Comparison of ENCODE assay signal across 8 cellular contexts in the genomic region with DNA sequence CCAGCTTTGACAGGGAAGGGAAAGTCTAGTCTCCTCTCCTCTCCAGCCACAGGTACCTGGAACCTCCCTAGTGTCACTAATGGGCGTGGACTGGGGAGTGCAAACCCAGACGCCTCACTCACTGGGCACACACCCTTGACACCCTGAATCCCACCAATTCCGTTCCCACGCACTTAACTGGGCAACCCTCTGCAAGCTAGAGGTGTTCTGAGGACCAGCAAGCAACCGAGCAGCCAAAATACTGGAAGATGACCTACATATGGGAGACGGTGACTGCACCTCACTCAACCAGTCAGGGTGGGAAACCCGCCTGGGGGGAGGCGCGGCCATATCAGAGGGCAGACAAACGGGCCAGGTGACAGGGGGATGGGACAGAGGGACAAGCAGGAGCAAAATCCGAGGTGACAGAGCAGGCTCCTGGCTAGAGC. TPM values are rescaled to one million over a fixed set of nuclear protein-coding genes. Genes with fewer than 3 reads are reported as not detected.
DNase-seq lines count a peak whose midpoint lies in the region; ATAC-seq, FAIRE-seq and TF ChIP-seq lines count a peak whose summit lies in the region.

No MANE protein-coding gene starts in this region.

- WGBS in esophagus squamous epithelium, 2 donors, result 0 to 2% methylated on average over 1 to 6 of the region's 11 CpGs
- WGBS in sigmoid colon, 2 donors, result 1 to 6% methylated on average over 11 of the region's 11 CpGs

- TF ChIP-seq POLR2A in GM12892 (IDR thresholded peaks at IDR 0.05; ENCODE audit: low read depth, low read length) (no peak), esophagus squamous epithelium (IDR thresholded peaks at IDR 0.05) (no peak), sigmoid colon (IDR thresholded peaks at IDR 0.05) (no peak)

- peaks cover 29% of the 10 kb centered on the region for H3K36me3 Mint-ChIP-seq in activated CD4-positive, alpha-beta T cell treated with anti-CD3 and anti-CD28 coated beads, Interleukin-2, amount 10 ng/mL, durations not matched to agents 7 days and 5 days (ENCODE audit: low read depth)

- no peak for DNase-seq in GM12892 (ENCODE audit: insufficient read length)
- no peak for DNase-seq in activated CD4-positive, alpha-beta T cell treated with anti-CD3 and anti-CD28 coated beads, Interleukin-2, amount 10 ng/mL, durations not matched to agents 7 days and 5 days
- no peak for DNase-seq in esophagus squamous epithelium (lab: John Stamatoyannopoulos, UW)
- no peak for DNase-seq in sigmoid colon
- DNase-seq in dedifferentiated amniotic fluid mesenchymal stem cell (ENCODE audit: extremely low spot score), result no peak
- no peak for DNase-seq in activated effector memory CD4-positive, alpha-beta T cell treated with anti-CD3 and anti-CD28 coated beads, Interleukin-2, amount 50 U/mL, for 16 hours

- H3K4me3 Mint-ChIP-seq in activated CD4-positive, alpha-beta T cell treated with anti-CD3 and anti-CD28 coated beads, Interleukin-2, amount 10 ng/mL, durations not matched to agents 7 days and 5 days, result peak overlapping the region; percentile 94

- TF ChIP-seq EP300 in sigmoid colon (IDR thresholded peaks at IDR 0.05), result no peak

- peaks cover 0 to 16% (median 6%) of the 10 kb centered on the region in 3 donors for H3K36me3 ChIP-seq in esophagus squamous epithelium
- peaks cover 0 to 6% (median 0%) of the 10 kb centered on the region in 4 donors for H3K36me3 ChIP-seq in sigmoid colon

- no peaks in the 10 kb centered on the region for H3K9me3 Mint-ChIP-seq in activated CD4-positive, alpha-beta T cell treated with anti-CD3 and anti-CD28 coated beads, Interleukin-2, amount 10 ng/mL, durations not matched to agents 7 days and 5 days

- H3K27me3 ChIP-seq in esophagus squamous epithelium (no peaks in the 10 kb centered on the region), sigmoid colon (no peaks in the 10 kb centered on the region)

- H3K4me1 ChIP-seq in esophagus squamous epithelium (peaks cover 38 to 55% (median 44%) of the 10 kb centered on the region in 3 donors), sigmoid colon (peaks cover 0 to 47% (median 41%) of the 10 kb centered on the region in 4 donors)

- CTCF ChIA-PET in activated CD4-positive, alpha-beta T cell treated with anti-CD3 and anti-CD28 coated beads, Interleukin-2, amount 10 ng/mL, durations not matched to agents 7 days and 5 days (lab: Charles Lee), result interaction anchor here (0.8 to 1.9 kb wide), 3 partner anchors 13 to 49 kb away, joined by 3 to 5 read pairs (median 4); no protein-coding TSS in a partner anchor

- H3K4me3 ChIP-seq in esophagus squamous epithelium, result peak overlapping the region; percentile 72 to 98 (median 96)
- peak overlapping the region; percentile 65 to 93 (median 86) for H3K4me3 ChIP-seq in sigmoid colon

- no peaks in the 10 kb centered on the region for H3K27me3 Mint-ChIP-seq in activated CD4-positive, alpha-beta T cell treated with anti-CD3 and anti-CD28 coated beads, Interleukin-2, amount 10 ng/mL, durations not matched to agents 7 days and 5 days

- intact Hi-C loops in esophagus squamous epithelium (cut with DNase I), result no loop called here
- intact Hi-C loops in sigmoid colon (cut with DNase I), result no loop called here

- TF ChIP-seq CTCF in esophagus squamous epithelium (IDR thresholded peaks at IDR 0.05) (no peak), sigmoid colon (IDR thresholded peaks at IDR 0.05) (no peak)

- H3K27ac Mint-ChIP-seq in activated CD4-positive, alpha-beta T cell treated with anti-CD3 and anti-CD28 coated beads, Interleukin-2, amount 10 ng/mL, durations not matched to agents 7 days and 5 days, result peak overlapping the region; percentile 93

- no peaks in the 10 kb centered on the region for H3K9me3 ChIP-seq in esophagus squamous epithelium
- H3K9me3 ChIP-seq in sigmoid colon, result no peaks in the 10 kb centered on the region

- H3K27ac ChIP-seq in esophagus squamous epithelium, result peak overlapping the region; percentile 94 to 96 (median 96)
- peak overlapping the region; percentile 79 to 84 (median 82) for H3K27ac ChIP-seq in sigmoid colon

- POLR2A ChIA-PET in activated CD4-positive, alpha-beta T cell treated with anti-CD3 and anti-CD28 coated beads, Interleukin-2, amount 10 ng/mL, durations not matched to agents 7 days and 5 days (lab: Charles Lee), result no interaction called here

- peaks cover 40% of the 10 kb centered on the region for H3K4me1 Mint-ChIP-seq in activated CD4-positive, alpha-beta T cell treated with anti-CD3 and anti-CD28 coated beads, Interleukin-2, amount 10 ng/mL, durations not matched to agents 7 days and 5 days

- FAIRE-seq in GM12892 (lab: Jason Lieb, UNC), result peak; percentile 90

- ATAC-seq in HG02973 (IDR thresholded peaks at IDR 0.05; ENCODE audit: unreplicated experiment) (no peak), HG02763 (IDR thresholded peaks at IDR 0.05; ENCODE audit: unreplicated experiment) (no peak)

RNA-seq across cellular contexts. Expression of gene ABHD17A, which starts 1.0 kb away (rescaled TPM):
- 5.0 TPM for polyA plus RNA-seq in GM12892 (2012; ENCODE audit: missing spikeins)
- total RNA-seq in activated CD4-positive, alpha-beta T cell treated with anti-CD3 and anti-CD28 coated beads, Interleukin-2, amount 10 ng/mL, durations not matched to agents 7 days and 5 days, result 100 to 1,000 TPM; 180 TPM
- total RNA-seq in esophagus squamous epithelium, result 10 to 100 TPM; 78.4 to 91.7 (median 82.9) TPM
- 10 to 100 TPM; 86.6 to 97.1 (median 92.7) TPM for total RNA-seq in sigmoid colon
- polyA plus RNA-seq in sigmoid colon, result 10 to 100 TPM; 60.7 to 76.3 (median 69.4) TPM

RNA-seq across cellular contexts. Expression of gene ADAT3, which starts 20.9 kb away (rescaled TPM):
- polyA plus RNA-seq in GM12892 (2012; ENCODE audit: missing spikeins), result not detected
- total RNA-seq in activated CD4-positive, alpha-beta T cell treated with anti-CD3 and anti-CD28 coated beads, Interleukin-2, amount 10 ng/mL, durations not matched to agents 7 days and 5 days, result 10 to 100 TPM; 10.6 to 13.3 TPM
- total RNA-seq in esophagus squamous epithelium, result 10 to 100 TPM in 2 of 4 donors, 1 to 10 TPM in 2; 4.7 to 20.4 (median 11.1) TPM
- total RNA-seq in sigmoid colon, result 1 to 10 TPM in 2 of 4 donors, under 1 TPM in 2; 0.33 to 6.2 (median 1.5) TPM
- 10 to 100 TPM in 2 of 3 donors, 1 to 10 TPM in 1; 6.6 to 17.4 (median 13.2) TPM for polyA plus RNA-seq in sigmoid colon

RNA-seq across cellular contexts. Expression of gene SCAMP4, which starts 20.9 kb away (rescaled TPM):
- 7.2 TPM for polyA plus RNA-seq in GM12892 (2012; ENCODE audit: missing spikeins)
- total RNA-seq in activated CD4-positive, alpha-beta T cell treated with anti-CD3 and anti-CD28 coated beads, Interleukin-2, amount 10 ng/mL, durations not matched to agents 7 days and 5 days, result 10 to 100 TPM; 27.5 to 37.9 TPM
- total RNA-seq in esophagus squamous epithelium, result 100 to 1,000 TPM in 1 of 4 donors, 10 to 100 TPM in 3; 49.8 to 144 (median 83.9) TPM
- 10 to 100 TPM; 25.8 to 47.0 (median 31.0) TPM for total RNA-seq in sigmoid colon
- polyA plus RNA-seq in sigmoid colon, result 10 to 100 TPM; 14.4 to 55.4 (median 16.6) TPM

RNA-seq across cellular contexts. Expression of gene KLF16, which starts 20.9 kb away (rescaled TPM):
- 4.3 TPM for polyA plus RNA-seq in GM12892 (2012; ENCODE audit: missing spikeins)
- 10 to 100 TPM; 24.0 to 25.5 TPM for total RNA-seq in activated CD4-positive, alpha-beta T cell treated with anti-CD3 and anti-CD28 coated beads, Interleukin-2, amount 10 ng/mL, durations not matched to agents 7 days and 5 days
- total RNA-seq in esophagus squamous epithelium (10 to 100 TPM in 1 of 4 donors, 1 to 10 TPM in 3; 8.3 to 13.5 (median 9.1) TPM), sigmoid colon (10 to 100 TPM in 1 of 4 donors, 1 to 10 TPM in 3; 2.1 to 10.3 (median 4.4) TPM)
- 10 to 100 TPM in 2 of 3 donors, 1 to 10 TPM in 1; 8.4 to 20.5 (median 12.5) TPM for polyA plus RNA-seq in sigmoid colon

RNA-seq across cellular contexts. Expression of gene REXO1, which starts 36.0 kb away (rescaled TPM):
- polyA plus RNA-seq in GM12892 (2012; ENCODE audit: missing spikeins), result 9.5 TPM
- total RNA-seq in activated CD4-positive, alpha-beta T cell treated with anti-CD3 and anti-CD28 coated beads, Interleukin-2, amount 10 ng/mL, durations not matched to agents 7 days and 5 days, result 10 to 100 TPM; 44.2 to 54.7 TPM
- total RNA-seq in esophagus squamous epithelium (10 to 100 TPM in 3 of 4 donors, 1 to 10 TPM in 1; 7.5 to 16.4 (median 15.4) TPM), sigmoid colon (10 to 100 TPM in 2 of 4 donors, 1 to 10 TPM in 2; 8.6 to 61.8 (median 13.1) TPM)
- polyA plus RNA-seq in sigmoid colon, result 10 to 100 TPM in 2 of 3 donors, 1 to 10 TPM in 1; 9.0 to 34.6 (median 11.1) TPM
